In the genomic region with DNA sequence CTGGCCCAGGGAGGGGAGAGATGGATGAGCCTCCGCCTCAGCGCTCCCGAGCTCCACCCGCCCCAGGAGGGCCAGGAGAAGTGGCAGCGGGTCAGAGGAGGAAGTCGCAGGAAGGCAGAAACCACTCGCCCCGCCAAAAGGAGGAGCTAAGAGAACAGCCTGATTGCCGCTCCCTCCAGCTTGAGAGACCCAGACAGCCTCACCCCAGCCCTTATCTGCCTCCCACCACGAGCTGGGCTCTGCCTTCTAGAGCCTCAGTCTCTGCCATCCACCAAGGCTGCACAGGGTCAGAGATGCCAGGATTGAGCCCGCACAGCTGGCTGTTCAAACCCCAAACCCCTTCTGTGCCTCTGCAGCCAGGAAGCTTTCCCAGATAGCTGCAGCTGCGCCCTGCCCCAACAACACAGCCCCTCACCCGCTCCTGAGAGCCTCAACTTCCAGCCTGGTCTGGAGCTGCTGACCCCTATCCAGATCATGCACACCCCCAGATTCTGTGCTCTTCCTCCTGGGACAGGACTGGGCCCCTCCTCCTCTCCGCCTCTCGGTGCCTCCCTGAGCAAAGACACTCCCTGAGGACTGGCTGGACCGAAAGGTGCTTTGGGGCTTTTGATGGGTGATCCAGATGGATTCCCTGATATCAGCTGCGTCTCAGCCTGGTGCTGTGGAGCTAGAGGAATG, we compare ENCODE assay signal across 8 cellular contexts. TPM values are rescaled to one million over a fixed set of nuclear protein-coding genes. Genes with fewer than 3 reads are reported as not detected.
DNase-seq lines count a peak whose midpoint lies in the region; TF ChIP-seq lines count a peak whose summit lies in the region.

No MANE protein-coding gene starts in this region.

- peaks cover 3% of the 10 kb centered on the region; the same call in 1 of the 2 replicates for H3K4me1 ChIP-seq in H9 (ENCODE audit: insufficient read depth, low read length)
- H3K4me1 ChIP-seq in duodenal mucosa (ENCODE audit: control insufficient read depth in 1 of 2, insufficient read depth in 2 of 2, low read length in 2 of 2) = peaks cover 38 to 57% of the 10 kb centered on the region in 2 donors
- H3K4me1 ChIP-seq in mesenchymal stem cell (ENCODE audit: control insufficient read depth, insufficient read depth, low read depth, low read length) = peaks cover 16% of the 10 kb centered on the region

- H3K27ac ChIP-seq in H9 (ENCODE audit: insufficient read length, low read depth, low read length) (no peak overlapping the region), duodenal mucosa (ENCODE audit: low read depth, low read length) (peak overlapping the region; percentile 73), mesenchymal stem cell (ENCODE audit: low read length, poor library complexity, severe bottlenecking) (no peak overlapping the region)

- peaks cover 3% of the 10 kb centered on the region for H3K23me2 ChIP-seq in H9 (ENCODE audit: insufficient read length, low read depth, low read length, poor library complexity, severe bottlenecking)

- H3K14ac ChIP-seq in H9 (ENCODE audit: insufficient read depth, low read length) (no peak overlapping the region), mesenchymal stem cell (ENCODE audit: low read length in 2 of 2) (no peak overlapping the region)

- H3K4me3 ChIP-seq in duodenal mucosa (ENCODE audit: low read depth in 1 of 2, low read length in 2 of 2) (peak overlapping the region; percentile 72 to 76), mesenchymal stem cell (ENCODE audit: insufficient read depth in 1 of 2, low read depth in 1 of 2, low read length in 2 of 2) (no peak overlapping the region)

- H3K9me3 ChIP-seq in H9 (ENCODE audit: control insufficient read depth, low read depth, low read length) (no peaks in the 10 kb centered on the region), duodenal mucosa (ENCODE audit: control insufficient read depth in 1 of 2, low read length in 2 of 2) (no peaks in the 10 kb centered on the region), mesenchymal stem cell (ENCODE audit: control insufficient read depth, low read length) (no peaks in the 10 kb centered on the region)

- no peaks in the 10 kb centered on the region; the same call in 1 of the 2 replicates for H3K27me3 ChIP-seq in H9 (ENCODE audit: insufficient read depth, low read length)
- H3K27me3 ChIP-seq in duodenal mucosa (ENCODE audit: control insufficient read depth in 1 of 2, insufficient read depth in 2 of 2, low read length in 2 of 2) = peaks cover 0 to 5% of the 10 kb centered on the region in 2 donors
- H3K27me3 ChIP-seq in mesenchymal stem cell (ENCODE audit: control insufficient read depth in 1 of 2, insufficient read depth in 1 of 2, low read length in 2 of 2) = peaks cover 56 to 71% of the 10 kb centered on the region in 2 experiments

- H3K4ac ChIP-seq in H9 (ENCODE audit: low read depth, low read length) (no peak overlapping the region), mesenchymal stem cell (ENCODE audit: low read depth in 1 of 2, low read length in 2 of 2) (no peak overlapping the region)

- no peak overlapping the region for H3K56ac ChIP-seq in H9 (ENCODE audit: insufficient read length, low read depth, low read length)

- no peak overlapping the region for H3K23ac ChIP-seq in H9 (ENCODE audit: insufficient read length, low read depth, low read length)
- no peak overlapping the region for H3K23ac ChIP-seq in mesenchymal stem cell (ENCODE audit: low read length in 2 of 2)

- no peak overlapping the region for H2AK5ac ChIP-seq in H9 (ENCODE audit: insufficient read length, low read length)
- H2AK5ac ChIP-seq in mesenchymal stem cell (ENCODE audit: low read length, severe bottlenecking) = no peak overlapping the region

- no peak overlapping the region for H3T11ph ChIP-seq in H9 (ENCODE audit: low read length)

- H2AFZ ChIP-seq in H9 (ENCODE audit: low read length) = no peak overlapping the region
- peak overlapping the region; percentile 78 for H2AFZ ChIP-seq in mesenchymal stem cell (ENCODE audit: low read depth, low read length)

- WGBS in H9 (ENCODE audit: extremely low coverage, insufficient read length, low lambda C conversion rate) = no CpG with 5 or more reads among the region's 17 CpGs
- 21% methylated on average over 16 of the region's 17 CpGs for WGBS in mesenchymal stem cell

- no peaks in the 10 kb centered on the region for H4K20me1 ChIP-seq in H9 (ENCODE audit: control insufficient read depth, insufficient read depth, insufficient read length)

- H2BK120ac ChIP-seq in H9 (ENCODE audit: low read depth, low read length, poor library complexity, severe bottlenecking) (no peak overlapping the region), mesenchymal stem cell (ENCODE audit: low read depth, low read length) (no peak overlapping the region)

- peak overlapping the region; percentile 67 to 86 for H3K4me3 Mint-ChIP-seq in H9

- H4K5ac ChIP-seq in H9 (ENCODE audit: insufficient read length, low read depth, low read length) = no peak overlapping the region

- H3K36me3 ChIP-seq in duodenal mucosa (ENCODE audit: control insufficient read depth in 1 of 2, insufficient read depth in 2 of 2, low read length in 2 of 2) (no peaks in the 10 kb centered on the region), mesenchymal stem cell (ENCODE audit: control insufficient read depth in 1 of 2, insufficient read depth in 2 of 2, low read depth in 1 of 2, low read length in 2 of 2) (no peaks in the 10 kb centered on the region)

- H3K18ac ChIP-seq in H9 (ENCODE audit: insufficient read length, low read depth, low read length) = no peak overlapping the region
- peak overlapping the region; percentile 10 to 55 for H3K18ac ChIP-seq in mesenchymal stem cell (ENCODE audit: low read depth in 1 of 2, low read length in 2 of 2)

- peaks cover 34% of the 10 kb centered on the region for H3K27me3 Mint-ChIP-seq in H9 (ENCODE audit: low read depth)

- no peaks in the 10 kb centered on the region for H3K36me3 Mint-ChIP-seq in H9 (ENCODE audit: insufficient read depth in 1 of 3, low read depth in 3 of 3)

- H2BK12ac ChIP-seq in H9 (ENCODE audit: insufficient read length, low read depth, low read length) (no peak overlapping the region), mesenchymal stem cell (ENCODE audit: low read length in 2 of 2) (peak overlapping the region in 1 of 2 experiments; percentile 70)

- no peak for TF ChIP-seq CTCF in H9 (conservative IDR thresholded peaks at IDR 0.05)

- H2BK20ac ChIP-seq in H9 (ENCODE audit: low read depth, low read length, poor library complexity, severe bottlenecking) = no peak overlapping the region

- H3K9ac ChIP-seq in H9 (ENCODE audit: extremely low read depth, insufficient read length, low read length) = no peak overlapping the region
- peak overlapping the region; percentile 51 to 70 for H3K9ac ChIP-seq in duodenal mucosa (ENCODE audit: low read depth in 1 of 2, low read length in 2 of 2)
- no peak overlapping the region for H3K9ac ChIP-seq in mesenchymal stem cell (ENCODE audit: low read length)

- H2BK15ac ChIP-seq in H9 (ENCODE audit: low read depth, low read length) (no peak overlapping the region), mesenchymal stem cell (ENCODE audit: low read depth, poor library complexity, severe bottlenecking) (peak overlapping the region; percentile 15)

- no peak overlapping the region for H2BK5ac ChIP-seq in H9 (ENCODE audit: insufficient read length, low read length)
- H2BK5ac ChIP-seq in mesenchymal stem cell (ENCODE audit: low read depth, low read length, poor library complexity, severe bottlenecking) = no peak overlapping the region

- DNase-seq in CD1c-positive myeloid dendritic cell (ENCODE audit: extremely low spot score) = peak; percentile 81
- DNase-seq in H9 = peak; percentile 92
- peak; percentile 39 for DNase-seq in NCI-H226
- peak; percentile 66 for DNase-seq in activated CD4-positive, CD25-positive, alpha-beta regulatory T cell treated with anti-CD3 and anti-CD28 coated beads, Interleukin-2, amount 50 U/mL, for 72 hours
- peak; percentile 50 for DNase-seq in mesenchymal stem cell
- DNase-seq in stimulated activated CD8-positive, alpha-beta memory T cell treated with anti-CD3 and anti-CD28 coated beads, Interleukin-2, amount 100 ng/mL, for 48 hours (ENCODE audit: low read depth in 2 of 2) = peak; percentile 52 to 58
- DNase-seq in occipital lobe (lab: John Stamatoyannopoulos, UW) = no peak

- H3K9me3 Mint-ChIP-seq in H9 = no peaks in the 10 kb centered on the region

- no peaks in the 10 kb centered on the region for H3K79me1 ChIP-seq in H9 (ENCODE audit: insufficient read depth, low read depth, low read length, poor library complexity, severe bottlenecking)
- no peaks in the 10 kb centered on the region for H3K79me1 ChIP-seq in mesenchymal stem cell (replicated peaks; ENCODE audit: low read length, poor library complexity, severe bottlenecking)

- H4K8ac ChIP-seq in H9 (replicated peaks; ENCODE audit: insufficient read length, low read depth, low read length) (no peak overlapping the region), mesenchymal stem cell (ENCODE audit: low read length) (peak overlapping the region; percentile 62)

- H3K27ac Mint-ChIP-seq in H9 = no peak overlapping the region

- peak overlapping the region; percentile 51 for H3K4me2 ChIP-seq in H9 (ENCODE audit: insufficient read depth, insufficient read length, low read length)
- H3K4me2 ChIP-seq in mesenchymal stem cell (ENCODE audit: low read length, poor library complexity, severe bottlenecking) = peak overlapping the region; percentile 29

- peaks cover 16 to 20% of the 10 kb centered on the region in 2 experiments for H3K4me1 Mint-ChIP-seq in H9

- H3K79me2 ChIP-seq in H9 (ENCODE audit: insufficient read depth, low read length) = no peaks in the 10 kb centered on the region

- H4K91ac ChIP-seq in H9 (ENCODE audit: insufficient read length, low read depth, low read length) (no peak overlapping the region), mesenchymal stem cell (ENCODE audit: low read length) (no peak overlapping the region)

RNA-seq across cellular contexts. Expression of gene ATP2A3, which starts 1.0 kb away (rescaled TPM):
- 13.3 and 14.6 TPM in 2 replicates for total RNA-seq in H9 (2021)
- 1.7 TPM for polyA plus RNA-seq in mesenchymal stem cell (2013, experiment 1 of 2)
- 1.5 TPM for polyA plus RNA-seq in mesenchymal stem cell (2013, experiment 2 of 2)
- 1.2 TPM for total RNA-seq in occipital lobe

RNA-seq across cellular contexts. Expression of gene P2RX1, which starts 49.0 kb away (rescaled TPM):
- total RNA-seq in H9 (2021) = 0.09 TPM in 1 of 2 replicates, not detected in the other
- polyA plus RNA-seq in mesenchymal stem cell (2013, experiment 1 of 2) = 0.47 TPM
- polyA plus RNA-seq in mesenchymal stem cell (2013, experiment 2 of 2) = 0.49 TPM
- total RNA-seq in occipital lobe = not detected

Comparison
In these comparisons a context has a peak if more than half of its experiments do, and no peak if none do; other contexts are left out.
1. H3K9ac ChIP-seq: peak in duodenal mucosa (2 of 2); none in H9 (single experiment) and mesenchymal stem cell (single experiment).
2. H3K4me3 ChIP-seq: peak in duodenal mucosa (2 of 2); none in mesenchymal stem cell (0 of 2).